Comparison of ENCODE assay signal across 1 cellular context in the genomic region with DNA sequence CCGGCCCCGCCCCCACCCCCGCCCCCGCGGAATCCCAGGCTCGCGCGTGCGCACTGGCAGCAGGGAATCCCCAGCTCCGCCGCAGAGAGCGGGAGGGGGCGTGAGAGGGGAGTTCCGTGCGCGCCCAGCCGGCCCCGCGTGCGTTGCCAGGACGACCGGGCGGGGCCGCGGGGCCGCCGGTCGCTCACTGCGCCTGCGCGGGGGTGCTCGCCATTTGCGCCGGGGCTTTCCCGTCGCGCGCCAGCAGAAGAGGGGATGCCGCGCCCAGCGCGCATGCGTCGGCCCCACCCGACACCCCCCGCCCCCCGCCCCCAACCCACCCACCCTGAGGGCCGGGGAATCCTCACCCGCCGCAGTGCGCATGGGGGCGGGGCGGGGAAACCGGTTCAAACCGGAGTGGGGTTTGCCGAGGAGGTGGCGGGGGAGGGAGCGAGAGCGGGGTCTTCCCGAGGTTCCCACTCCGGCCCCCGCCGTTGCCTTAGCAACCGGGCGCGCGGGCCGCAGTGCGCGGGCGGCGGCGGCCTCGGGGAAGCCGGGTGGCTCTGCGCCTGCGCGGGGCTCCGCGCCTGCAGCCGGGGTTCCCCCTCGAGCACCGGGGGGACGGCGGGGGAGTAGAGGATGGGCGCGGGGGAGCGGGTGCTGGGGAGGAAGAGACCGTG.
A peak's percentile ranks its signal among the peaks of the same experiment; 100 is the strongest.
TF ChIP-seq lines count a peak whose summit lies in the region.

No MANE protein-coding gene starts in this region.

TF ChIP-seq in GM12878, 131 proteins besides CTCF, POLR2A, EP300 and RAD21 (continued from another document):
- TF ChIP-seq, protein P1, sequence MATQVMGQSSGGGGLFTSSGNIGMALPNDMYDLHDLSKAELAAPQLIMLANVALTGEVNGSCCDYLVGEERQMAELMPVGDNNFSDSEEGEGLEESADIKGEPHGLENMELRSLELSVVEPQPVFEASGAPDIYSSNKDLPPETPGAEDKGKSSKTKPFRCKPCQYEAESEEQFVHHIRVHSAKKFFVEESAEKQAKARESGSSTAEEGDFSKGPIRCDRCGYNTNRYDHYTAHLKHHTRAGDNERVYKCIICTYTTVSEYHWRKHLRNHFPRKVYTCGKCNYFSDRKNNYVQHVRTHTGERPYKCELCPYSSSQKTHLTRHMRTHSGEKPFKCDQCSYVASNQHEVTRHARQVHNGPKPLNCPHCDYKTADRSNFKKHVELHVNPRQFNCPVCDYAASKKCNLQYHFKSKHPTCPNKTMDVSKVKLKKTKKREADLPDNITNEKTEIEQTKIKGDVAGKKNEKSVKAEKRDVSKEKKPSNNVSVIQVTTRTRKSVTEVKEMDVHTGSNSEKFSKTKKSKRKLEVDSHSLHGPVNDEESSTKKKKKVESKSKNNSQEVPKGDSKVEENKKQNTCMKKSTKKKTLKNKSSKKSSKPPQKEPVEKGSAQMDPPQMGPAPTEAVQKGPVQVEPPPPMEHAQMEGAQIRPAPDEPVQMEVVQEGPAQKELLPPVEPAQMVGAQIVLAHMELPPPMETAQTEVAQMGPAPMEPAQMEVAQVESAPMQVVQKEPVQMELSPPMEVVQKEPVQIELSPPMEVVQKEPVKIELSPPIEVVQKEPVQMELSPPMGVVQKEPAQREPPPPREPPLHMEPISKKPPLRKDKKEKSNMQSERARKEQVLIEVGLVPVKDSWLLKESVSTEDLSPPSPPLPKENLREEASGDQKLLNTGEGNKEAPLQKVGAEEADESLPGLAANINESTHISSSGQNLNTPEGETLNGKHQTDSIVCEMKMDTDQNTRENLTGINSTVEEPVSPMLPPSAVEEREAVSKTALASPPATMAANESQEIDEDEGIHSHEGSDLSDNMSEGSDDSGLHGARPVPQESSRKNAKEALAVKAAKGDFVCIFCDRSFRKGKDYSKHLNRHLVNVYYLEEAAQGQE (IDR thresholded peaks at IDR 0.05; ENCODE audit: low read depth, low read length) = 0 out of 2 replicates have a peak, but pooled peaks have one; percentile 32
- TF ChIP-seq YY1 (IDR thresholded peaks at IDR 0.05; ENCODE audit: low read depth, low read length) (peak; percentile 65), MEF2A (IDR thresholded peaks at IDR 0.05; ENCODE audit: insufficient read depth, low read depth, low read length) (peak; percentile 25; the same call in 1 of the 2 replicates), CREM (IDR thresholded peaks at IDR 0.05; ENCODE audit: low read depth) (0 out of 2 replicates have a peak, but pooled peaks have one; percentile 33), TBL1XR1 (IDR thresholded peaks at IDR 0.05; ENCODE audit: low read depth, low read length) (peak; percentile 97), SMC3 (IDR thresholded peaks at IDR 0.05; ENCODE audit: borderline replicate concordance, low read length) (no peak), MXI1 (IDR thresholded peaks at IDR 0.05; ENCODE audit: low read depth, low read length) (peak; percentile 92), CHD2 (IDR thresholded peaks at IDR 0.05; ENCODE audit: borderline replicate concordance, low read depth, low read length) (0 out of 2 replicates have a peak, but pooled peaks have one; percentile 51), CBX3 (IDR thresholded peaks at IDR 0.05; ENCODE audit: borderline replicate concordance, low read depth) (no peak), SIN3A (IDR thresholded peaks at IDR 0.05; ENCODE audit: low read depth, low read length) (peak; percentile 53; the same call in 1 of the 2 replicates), ZNF24 (IDR thresholded peaks at IDR 0.05) (no peak), NRF1 (conservative IDR thresholded peaks at IDR 0.05; ENCODE audit: low read depth, low read length) (peak; percentile 84), KDM1A (IDR thresholded peaks at IDR 0.05; ENCODE audit: borderline replicate concordance) (no peak), SP1 (IDR thresholded peaks at IDR 0.05; ENCODE audit: low read depth, low read length) (peak; percentile 40), STAT1 (conservative IDR thresholded peaks at IDR 0.05) (no peak), PAX5 (IDR thresholded peaks at IDR 0.05; ENCODE audit: borderline replicate concordance, low read depth, low read length) (peak; percentile 56; the same call in 1 of the 2 replicates), SRF (IDR thresholded peaks at IDR 0.05; ENCODE audit: low read depth in 2 of 2, low read length in 2 of 2) (0 out of 4 replicates have a peak, but pooled peaks of 1 of the 2 experiments have one; percentile 25), EGR1 (IDR thresholded peaks at IDR 0.05; ENCODE audit: borderline replicate concordance in 1 of 2, low read depth in 2 of 2, low read length in 2 of 2) (peak; percentile 61 to 100), RUNX3 (IDR thresholded peaks at IDR 0.05; ENCODE audit: low read length) (peak; percentile 50; the same call in 1 of the 2 replicates)
- TF ChIP-seq, protein P2, sequence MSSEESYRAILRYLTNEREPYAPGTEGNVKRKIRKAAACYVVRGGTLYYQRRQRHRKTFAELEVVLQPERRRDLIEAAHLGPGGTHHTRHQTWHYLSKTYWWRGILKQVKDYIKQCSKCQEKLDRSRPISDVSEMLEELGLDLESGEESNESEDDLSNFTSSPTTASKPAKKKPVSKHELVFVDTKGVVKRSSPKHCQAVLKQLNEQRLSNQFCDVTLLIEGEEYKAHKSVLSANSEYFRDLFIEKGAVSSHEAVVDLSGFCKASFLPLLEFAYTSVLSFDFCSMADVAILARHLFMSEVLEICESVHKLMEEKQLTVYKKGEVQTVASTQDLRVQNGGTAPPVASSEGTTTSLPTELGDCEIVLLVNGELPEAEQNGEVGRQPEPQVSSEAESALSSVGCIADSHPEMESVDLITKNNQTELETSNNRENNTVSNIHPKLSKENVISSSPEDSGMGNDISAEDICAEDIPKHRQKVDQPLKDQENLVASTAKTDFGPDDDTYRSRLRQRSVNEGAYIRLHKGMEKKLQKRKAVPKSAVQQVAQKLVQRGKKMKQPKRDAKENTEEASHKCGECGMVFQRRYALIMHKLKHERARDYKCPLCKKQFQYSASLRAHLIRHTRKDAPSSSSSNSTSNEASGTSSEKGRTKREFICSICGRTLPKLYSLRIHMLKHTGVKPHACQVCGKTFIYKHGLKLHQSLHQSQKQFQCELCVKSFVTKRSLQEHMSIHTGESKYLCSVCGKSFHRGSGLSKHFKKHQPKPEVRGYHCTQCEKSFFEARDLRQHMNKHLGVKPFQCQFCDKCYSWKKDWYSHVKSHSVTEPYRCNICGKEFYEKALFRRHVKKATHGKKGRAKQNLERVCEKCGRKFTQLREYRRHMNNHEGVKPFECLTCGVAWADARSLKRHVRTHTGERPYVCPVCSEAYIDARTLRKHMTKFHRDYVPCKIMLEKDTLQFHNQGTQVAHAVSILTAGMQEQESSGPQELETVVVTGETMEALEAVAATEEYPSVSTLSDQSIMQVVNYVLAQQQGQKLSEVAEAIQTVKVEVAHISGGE (CRISPR knock-in tag; IDR thresholded peaks at IDR 0.05) = no peak
TF ChIP-seq in GM12878: peak in this region for 18.
